ENCODE assay signal across 21 cellular contexts in genomic region chr12:76489737-76490136, GRCh38.
DNase-seq lines count a peak whose midpoint lies in the region; ATAC-seq and TF ChIP-seq lines count a peak whose summit lies in the region.
"Had no signal": no experiment of that assay in that cellular context is flagged by ENCODE, and none has a peak within 500 bp of the region (broad histone marks: within the 10 kb centered on the region; RNA-seq: fewer than 3 reads in every experiment).

No MANE protein-coding gene starts in this region.

- no peak overlapping the region for H3K4ac ChIP-seq in IMR-90 (ENCODE audit: low read depth, low read length)
- no peak overlapping the region for H3K4ac ChIP-seq in H9 (ENCODE audit: low read depth, low read length)

- H3K27me3 ChIP-seq in CD4-positive, alpha-beta T cell (ENCODE audit: control insufficient read depth, insufficient read depth, low read length): no peaks in the 10 kb centered on the region
- H3K27me3 ChIP-seq in IMR-90 (ENCODE audit: control insufficient read depth, insufficient read depth, low read length): no peaks in the 10 kb centered on the region
- no peaks in the 10 kb centered on the region for H3K27me3 ChIP-seq in H9 (ENCODE audit: insufficient read depth, low read length)
- H3K27me3 ChIP-seq: foreskin keratinocyte, hepatocyte had no signal

- H3K23me2 ChIP-seq in H9 (ENCODE audit: insufficient read length, low read depth, low read length, poor library complexity, severe bottlenecking): no peaks in the 10 kb centered on the region

- no peaks in the 10 kb centered on the region for H3K27me3 Mint-ChIP-seq in CD4-positive, alpha-beta T cell
- H3K27me3 Mint-ChIP-seq in H9 (ENCODE audit: low read depth): no peaks in the 10 kb centered on the region

- peaks cover 53% of the 10 kb centered on the region for H3K4me1 Mint-ChIP-seq in CD4-positive, alpha-beta T cell (ENCODE audit: low read depth)
- no peaks in the 10 kb centered on the region for H3K4me1 Mint-ChIP-seq in H9

- H3K18ac ChIP-seq in IMR-90 (ENCODE audit: low read depth, low read length): no peak overlapping the region
- H3K18ac ChIP-seq in H9 (ENCODE audit: insufficient read length, low read depth, low read length): no peak overlapping the region

- H3K4me3 ChIP-seq in IMR-90 (ENCODE audit: insufficient read depth, low read depth, low read length): no peak overlapping the region
- no peak overlapping the region for H3K4me3 ChIP-seq in choroid plexus epithelial cell (ENCODE audit: low read depth, low read length)
- H3K4me3 ChIP-seq: hepatocyte, SK-N-MC had no signal

- CTCF ChIA-PET in CD4-positive, alpha-beta T cell (lab: Charles Lee): no interaction called here
- CTCF ChIA-PET in IMR-90 (lab: Yijun Ruan, JAX): no interaction called here

- no peak overlapping the region for H3K9ac ChIP-seq in IMR-90 (ENCODE audit: low read depth, low read length)
- H3K9ac ChIP-seq in H9 (ENCODE audit: extremely low read depth, insufficient read length, low read length): no peak overlapping the region

- H2BK15ac ChIP-seq in IMR-90 (ENCODE audit: low read depth, low read length) (no peak overlapping the region), H9 (ENCODE audit: low read depth, low read length) (no peak overlapping the region)

- no peak for DNase-seq in CD4-positive, alpha-beta T cell
- DNase-seq in IMR-90 (peak; percentile 31), choroid plexus epithelial cell (ENCODE audit: low read depth) (peak; percentile 46), non-pigmented ciliary epithelial cell (ENCODE audit: low read depth) (peak; percentile 13), islet precursor cell (no peak), H9 (no peak), inferior parietal cortex (ENCODE audit: extremely low spot score) (no peak)
- DNase-seq in central memory CD4-positive, alpha-beta T cell: no peak
- DNase-seq: activated CD4-positive, alpha-beta T cell treated with anti-CD3 and anti-CD28 coated beads, Interleukin-2, amount 50 U/mL, for 4 hours; activated CD8-positive, alpha-beta memory T cell treated with anti-CD3 and anti-CD28 coated beads, Interleukin-2, amount 50 U/mL, for 48 hours; DMS79 treated with DMSO at 0.1 percent for 48 hours; foreskin keratinocyte; immature natural killer cell; MV-4-11; NCI-H1694 treated with DMSO at 0.1 percent for 48 hours; NCI-H526 treated with DMSO at 0.1 percent for 48 hours had no signal

- no TSS peak for BruUV-seq in IMR-90 (replicated peaks; lab: Mats Ljungman, UMichigan)

- in situ Hi-C loops in IMR-90 (cut with MboI; ENCODE audit: low sequenced_read_pairs): no loop called here

- POLR2A ChIA-PET in CD4-positive, alpha-beta T cell (lab: Charles Lee): no interaction called here
- POLR2A ChIA-PET in IMR-90 (lab: Charles Lee; ENCODE audit: unreplicated experiment): no interaction called here

- H2AK5ac ChIP-seq in IMR-90 (ENCODE audit: low read depth, low read length) (no peak overlapping the region), H9 (ENCODE audit: insufficient read length, low read length) (no peak overlapping the region)

- H3K23ac ChIP-seq in IMR-90 (ENCODE audit: low read depth, low read length) (no peak overlapping the region), H9 (ENCODE audit: insufficient read length, low read depth, low read length) (no peak overlapping the region)

- no peak overlapping the region for H2BK20ac ChIP-seq in IMR-90 (ENCODE audit: low read depth, low read length)
- no peak overlapping the region for H2BK20ac ChIP-seq in H9 (ENCODE audit: low read depth, low read length, poor library complexity, severe bottlenecking)

- no peak overlapping the region for H4K5ac ChIP-seq in IMR-90 (ENCODE audit: low read depth, low read length)
- H4K5ac ChIP-seq in H9 (ENCODE audit: insufficient read length, low read depth, low read length): no peak overlapping the region

- peak overlapping the region; percentile 30 for H3K4me3 Mint-ChIP-seq in CD4-positive, alpha-beta T cell
- H3K4me3 Mint-ChIP-seq in H9: no peak overlapping the region
- H3K4me3 Mint-ChIP-seq: immature natural killer cell, nephron had no signal

- H3K4me1 ChIP-seq in IMR-90 (ENCODE audit: control insufficient read depth, insufficient read depth, low read length): no peaks in the 10 kb centered on the region
- H3K4me1 ChIP-seq in H9 (ENCODE audit: insufficient read depth, low read length): no peaks in the 10 kb centered on the region
- H3K4me1 ChIP-seq: foreskin keratinocyte had no signal

- peaks cover 7% of the 10 kb centered on the region; the same call in 1 of the 2 replicates for H3K36me3 ChIP-seq in IMR-90 (ENCODE audit: control insufficient read depth, insufficient read depth, low read length)

- H2BK5ac ChIP-seq in IMR-90 (ENCODE audit: low read depth, low read length, poor library complexity, severe bottlenecking) (no peak overlapping the region), H9 (ENCODE audit: insufficient read length, low read length) (no peak overlapping the region)

- H4K8ac ChIP-seq in IMR-90 (ENCODE audit: low read depth in 2 of 2, low read length in 2 of 2) (no peak overlapping the region), H9 (replicated peaks; ENCODE audit: insufficient read length, low read depth, low read length) (no peak overlapping the region)

- no peak overlapping the region for H3K56ac ChIP-seq in IMR-90 (ENCODE audit: extremely low read depth, insufficient read depth, low read length)
- no peak overlapping the region for H3K56ac ChIP-seq in H9 (ENCODE audit: insufficient read length, low read depth, low read length)

- no peak for TF ChIP-seq POLR2A in IMR-90 (IDR thresholded peaks at IDR 0.05; ENCODE audit: low read depth, low read length)

- H2AFZ ChIP-seq in IMR-90 (replicated peaks; ENCODE audit: low read length, poor library complexity) (no peak overlapping the region), H9 (ENCODE audit: low read length) (no peak overlapping the region)
- H2AFZ ChIP-seq: hepatocyte had no signal

- ATAC-seq in CD4-positive, alpha-beta T cell (ENCODE audit: poor library complexity): no peak
- no peak for ATAC-seq in IMR-90 (ENCODE audit: low read depth)
- ATAC-seq: foreskin keratinocyte had no signal

- 93% methylated on average over 3 of the region's 3 CpGs; no CpG with 5 or more reads in 1 of the 2 experiments for WGBS in IMR-90 (ENCODE audit: extremely low coverage in 2 of 2, insufficient read length in 1 of 2), 2 experiments
- WGBS in H9 (ENCODE audit: extremely low coverage, insufficient read length, low lambda C conversion rate): no CpG with 5 or more reads among the region's 3 CpGs

- H3K9me3 Mint-ChIP-seq in CD4-positive, alpha-beta T cell: peaks cover 15% of the 10 kb centered on the region
- H3K9me3 Mint-ChIP-seq in H9: peaks cover 6 to 9% of the 10 kb centered on the region in 2 experiments; a peak in 4 of 5 replicates

- TF ChIP-seq CTCF in CD4-positive, alpha-beta T cell (IDR thresholded peaks at IDR 0.05): no peak
- no peak for TF ChIP-seq CTCF in IMR-90 (conservative IDR thresholded peaks at IDR 0.05; ENCODE audit: low read depth, low read length)
- no peak for TF ChIP-seq CTCF in choroid plexus epithelial cell (conservative IDR thresholded peaks at IDR 0.05; ENCODE audit: low read depth, low read length)
- TF ChIP-seq CTCF in H9 (conservative IDR thresholded peaks at IDR 0.05): no peak

- H3K36me3 Mint-ChIP-seq in CD4-positive, alpha-beta T cell (ENCODE audit: low read depth): peaks cover 87% of the 10 kb centered on the region
- H3K36me3 Mint-ChIP-seq in H9 (ENCODE audit: insufficient read depth in 1 of 3, low read depth in 3 of 3): peaks cover 7 to 16% (median 16%) of the 10 kb centered on the region in 3 experiments

- peaks cover 21 to 44% of the 10 kb centered on the region in 2 experiments for H3K79me1 ChIP-seq in IMR-90 (ENCODE audit: low read depth in 1 of 2, low read length in 2 of 2)
- H3K79me1 ChIP-seq in H9 (ENCODE audit: insufficient read depth, low read depth, low read length, poor library complexity, severe bottlenecking): peaks cover 3% of the 10 kb centered on the region

- no peak overlapping the region for H3T11ph ChIP-seq in H9 (ENCODE audit: low read length)

- intact Hi-C loops in CD4-positive, alpha-beta T cell (cut with DNase I, micrococcal nuclease): no loop called here
- intact Hi-C loops in IMR-90 (cut with micrococcal nuclease): no loop called here

- H3K14ac ChIP-seq in IMR-90 (replicated peaks; ENCODE audit: low read depth, low read length) (no peak overlapping the region), H9 (ENCODE audit: insufficient read depth, low read length) (no peak overlapping the region)

- H2BK12ac ChIP-seq in H9 (ENCODE audit: insufficient read length, low read depth, low read length): no peak overlapping the region

- H3K4me2 ChIP-seq in IMR-90 (ENCODE audit: low read depth, low read length) (no peak overlapping the region), H9 (ENCODE audit: insufficient read depth, insufficient read length, low read length) (no peak overlapping the region)
- H3K4me2 ChIP-seq: hepatocyte had no signal

- H3K79me2 ChIP-seq in H9 (ENCODE audit: insufficient read depth, low read length): peaks cover 2% of the 10 kb centered on the region; the same call in 1 of the 2 replicates

- no peak for TF ChIP-seq RAD21 in IMR-90 (IDR thresholded peaks at IDR 0.05; ENCODE audit: low read length)

- H4K91ac ChIP-seq in IMR-90 (ENCODE audit: insufficient read depth, low read depth, low read length): no peak overlapping the region
- no peak overlapping the region for H4K91ac ChIP-seq in H9 (ENCODE audit: insufficient read length, low read depth, low read length)

- H2BK120ac ChIP-seq in IMR-90 (ENCODE audit: low read depth, low read length): no peak overlapping the region
- H2BK120ac ChIP-seq in H9 (ENCODE audit: low read depth, low read length, poor library complexity, severe bottlenecking): no peak overlapping the region

- H3K9me1 ChIP-seq in IMR-90 (ENCODE audit: insufficient read depth, low read length): no peaks in the 10 kb centered on the region; the same call in 1 of the 2 replicates

- dilution Hi-C loops in IMR-90 (cut with HindIII; ENCODE audit: low sequenced_read_pairs, unreplicated experiment): no loop called here

- H2AK9ac ChIP-seq in IMR-90 (replicated peaks; ENCODE audit: low read depth, low read length, poor library complexity): no peak overlapping the region

- no peak overlapping the region for H3K27ac ChIP-seq in CD4-positive, alpha-beta T cell (ENCODE audit: low read depth, low read length)
- H3K27ac ChIP-seq in IMR-90 (ENCODE audit: insufficient read depth, low read length) (no peak overlapping the region), H9 (ENCODE audit: insufficient read length, low read depth, low read length) (no peak overlapping the region)
- H3K27ac ChIP-seq: foreskin keratinocyte, hepatocyte, RWPE1, SK-N-MC had no signal

- H4K20me1 ChIP-seq in IMR-90 (ENCODE audit: insufficient read depth, low read length) (no peaks in the 10 kb centered on the region), H9 (ENCODE audit: control insufficient read depth, insufficient read depth, insufficient read length) (no peaks in the 10 kb centered on the region)

- H3K27ac Mint-ChIP-seq in CD4-positive, alpha-beta T cell: peak overlapping the region; percentile 40
- no peak overlapping the region for H3K27ac Mint-ChIP-seq in H9
- H3K27ac Mint-ChIP-seq: activated T-helper 2 cell treated with anti-CD3 and anti-CD28 coated beads, Interferon-gamma antibody, Interleukin-2, Interleukin-4, amounts not matched to agents 10 μg/mL and 5 μg/mL and 100 μg/mL, durations not matched to agents 14 hours and 24 hours and 36 hours; nephron had no signal

- peaks cover 14% of the 10 kb centered on the region for H3K9me3 ChIP-seq in CD4-positive, alpha-beta T cell (ENCODE audit: control insufficient read depth, low read length)
- no peaks in the 10 kb centered on the region; the same call in 1 of the 2 replicates for H3K9me3 ChIP-seq in IMR-90 (ENCODE audit: control insufficient read depth, insufficient read depth, low read length)
- no peaks in the 10 kb centered on the region for H3K9me3 ChIP-seq in H9 (ENCODE audit: control insufficient read depth, low read depth, low read length)

Comparison
In these comparisons a context has a peak if more than half of its experiments do, and no peak if none do; other contexts are left out.
1. DNase-seq: peak in IMR-90 (single experiment), choroid plexus epithelial cell (single experiment) and non-pigmented ciliary epithelial cell (single experiment); none in CD4-positive, alpha-beta T cell (0 of 10), islet precursor cell (single experiment), central memory CD4-positive, alpha-beta T cell (single experiment), H9 (single experiment) and inferior parietal cortex (single experiment).